ENCODE assay signal across 12 cellular contexts in genomic region chr14:89721991-89722390, GRCh38.
DNase-seq lines count a peak whose midpoint lies in the region; ATAC-seq lines count a peak whose summit lies in the region.
"Had no signal": no experiment of that assay in that cellular context is flagged by ENCODE, and none has a peak within 500 bp of the region (broad histone marks: within the 10 kb centered on the region; RNA-seq: fewer than 3 reads in every experiment).

No MANE protein-coding gene starts in this region.

- H3K27me3 Mint-ChIP-seq in activated naive CD4-positive, alpha-beta T cell treated with anti-CD3 and anti-CD28 coated beads, Interleukin-2, amount 10 ng/mL, durations not matched to agents 7 days and 5 days, result no peaks in the 10 kb centered on the region
- H3K27me3 Mint-ChIP-seq in T-helper 2 cell treated with Interferon-gamma antibody and Interleukin-4, amounts not matched to agents 5 μg/mL and 100 μg/mL, for 36 hours (ENCODE audit: low read depth), result no peaks in the 10 kb centered on the region
- H3K27me3 Mint-ChIP-seq in immature natural killer cell (ENCODE audit: low read depth in 3 of 3), result peaks cover 8 to 11% (median 10%) of the 10 kb centered on the region in 3 donors

- peaks cover 16% of the 10 kb centered on the region for H3K36me3 Mint-ChIP-seq in activated naive CD4-positive, alpha-beta T cell treated with anti-CD3 and anti-CD28 coated beads, Interleukin-2, amount 10 ng/mL, durations not matched to agents 7 days and 5 days
- H3K36me3 Mint-ChIP-seq in T-helper 2 cell treated with Interferon-gamma antibody and Interleukin-4, amounts not matched to agents 5 μg/mL and 100 μg/mL, for 36 hours (ENCODE audit: low read depth), result peaks cover 8% of the 10 kb centered on the region
- H3K36me3 Mint-ChIP-seq in immature natural killer cell, result peaks cover 0 to 4% (median 4%) of the 10 kb centered on the region in 3 donors

- peak overlapping the region; percentile 98 for H3K27ac Mint-ChIP-seq in activated naive CD4-positive, alpha-beta T cell treated with anti-CD3 and anti-CD28 coated beads, Interleukin-2, amount 10 ng/mL, durations not matched to agents 7 days and 5 days
- H3K27ac Mint-ChIP-seq in T-helper 2 cell treated with Interferon-gamma antibody and Interleukin-4, amounts not matched to agents 5 μg/mL and 100 μg/mL, for 36 hours, result peak overlapping the region; percentile 96
- peak overlapping the region; percentile 92 to 97 (median 94) for H3K27ac Mint-ChIP-seq in immature natural killer cell
- H3K27ac Mint-ChIP-seq: nephron had no signal

- DNase-seq in activated naive CD4-positive, alpha-beta T cell treated with anti-CD3 and anti-CD28 coated beads, Interleukin-2, amount 10 ng/mL, durations not matched to agents 7 days and 5 days, result peak; percentile 25
- no peak for DNase-seq in activated naive CD4-positive, alpha-beta T cell (lab: John Stamatoyannopoulos, UW)
- no peak for DNase-seq in T-helper 2 cell treated with Interferon-gamma antibody and Interleukin-4, amounts not matched to agents 5 μg/mL and 100 μg/mL, for 36 hours (ENCODE audit: low spot score)
- DNase-seq in immature natural killer cell, result no peak
- DNase-seq: stimulated activated CD4-positive, alpha-beta T cell treated with anti-CD3 and anti-CD28 coated beads, Interleukin-15, amount 100 ng/mL, for 24 hours had no signal

- CTCF ChIA-PET in activated naive CD4-positive, alpha-beta T cell treated with anti-CD3 and anti-CD28 coated beads, Interleukin-2, amount 10 ng/mL, durations not matched to agents 7 days and 5 days (lab: Charles Lee), result interaction anchor here (1.4 to 2.0 kb wide), 3 partner anchors 41 to 102 kb away, joined by 4 to 13 read pairs (median 5); no protein-coding TSS in a partner anchor

- peak overlapping the region; percentile 18 for H3K27ac ChIP-seq in temporal lobe (ENCODE audit: low read depth, low read length)
- H3K27ac ChIP-seq: ascending aorta, KMS-11 had no signal

- peaks cover 87% of the 10 kb centered on the region for H3K4me1 Mint-ChIP-seq in activated naive CD4-positive, alpha-beta T cell treated with anti-CD3 and anti-CD28 coated beads, Interleukin-2, amount 10 ng/mL, durations not matched to agents 7 days and 5 days
- peaks cover 74% of the 10 kb centered on the region for H3K4me1 Mint-ChIP-seq in T-helper 2 cell treated with Interferon-gamma antibody and Interleukin-4, amounts not matched to agents 5 μg/mL and 100 μg/mL, for 36 hours (ENCODE audit: low read depth)
- peaks cover 85 to 87% of the 10 kb centered on the region in 2 donors for H3K4me1 Mint-ChIP-seq in immature natural killer cell

- H3K4me3 Mint-ChIP-seq in activated naive CD4-positive, alpha-beta T cell treated with anti-CD3 and anti-CD28 coated beads, Interleukin-2, amount 10 ng/mL, durations not matched to agents 7 days and 5 days, result no peak overlapping the region
- peak overlapping the region; percentile 76 for H3K4me3 Mint-ChIP-seq in T-helper 2 cell treated with Interferon-gamma antibody and Interleukin-4, amounts not matched to agents 5 μg/mL and 100 μg/mL, for 36 hours
- H3K4me3 Mint-ChIP-seq in immature natural killer cell, result peak overlapping the region; percentile 68 to 84 (median 73)
- H3K4me3 Mint-ChIP-seq: nephron had no signal

- ATAC-seq in GM18858 (IDR thresholded peaks at IDR 0.05; ENCODE audit: unreplicated experiment) (no peak), GM19395 (IDR thresholded peaks at IDR 0.05; ENCODE audit: unreplicated experiment) (no peak), HG03432 (IDR thresholded peaks at IDR 0.05; ENCODE audit: unreplicated experiment) (no peak)

- H3K9me3 Mint-ChIP-seq in activated naive CD4-positive, alpha-beta T cell treated with anti-CD3 and anti-CD28 coated beads, Interleukin-2, amount 10 ng/mL, durations not matched to agents 7 days and 5 days, result peaks cover 15% of the 10 kb centered on the region
- peaks cover 9% of the 10 kb centered on the region for H3K9me3 Mint-ChIP-seq in T-helper 2 cell treated with Interferon-gamma antibody and Interleukin-4, amounts not matched to agents 5 μg/mL and 100 μg/mL, for 36 hours
- peaks cover 0 to 2% (median 0%) of the 10 kb centered on the region in 6 donors for H3K9me3 Mint-ChIP-seq in immature natural killer cell
- H3K9me3 Mint-ChIP-seq: nephron had no signal
